1 cellular context compared by ENCODE assay signal in the genomic region with DNA sequence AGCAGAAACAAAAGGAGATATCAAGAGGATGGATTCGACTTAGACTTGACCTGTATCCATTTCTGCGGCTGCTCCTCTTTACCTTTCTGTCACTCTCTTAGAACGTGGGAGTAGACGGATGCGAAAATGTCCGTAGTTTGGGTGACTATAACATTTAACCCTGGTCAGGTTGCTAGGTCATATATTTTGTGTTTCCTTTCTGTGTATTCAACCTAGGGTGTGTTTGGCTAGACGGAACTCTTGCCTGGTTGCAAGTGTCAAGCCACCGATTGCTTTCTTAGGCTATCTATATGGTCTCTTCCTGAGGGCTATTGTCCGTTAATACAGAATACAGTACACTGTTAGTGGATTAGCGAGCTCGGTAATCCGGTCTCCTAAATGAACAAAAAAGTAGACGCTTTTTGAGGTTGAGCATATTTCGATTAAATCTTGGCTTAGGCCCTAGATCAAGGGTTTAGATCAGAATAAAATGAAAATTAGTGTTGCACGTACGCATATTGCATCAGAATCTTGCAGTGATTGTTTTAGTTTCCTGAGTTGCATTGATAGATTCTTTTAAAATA.
TF ChIP-seq lines count a peak whose summit lies in the region.

No MANE protein-coding gene starts in this region.

TF ChIP-seq in K562, 482 proteins besides CTCF, POLR2A, EP300 and RAD21 (continues in another document):
- TF ChIP-seq, protein P1, sequence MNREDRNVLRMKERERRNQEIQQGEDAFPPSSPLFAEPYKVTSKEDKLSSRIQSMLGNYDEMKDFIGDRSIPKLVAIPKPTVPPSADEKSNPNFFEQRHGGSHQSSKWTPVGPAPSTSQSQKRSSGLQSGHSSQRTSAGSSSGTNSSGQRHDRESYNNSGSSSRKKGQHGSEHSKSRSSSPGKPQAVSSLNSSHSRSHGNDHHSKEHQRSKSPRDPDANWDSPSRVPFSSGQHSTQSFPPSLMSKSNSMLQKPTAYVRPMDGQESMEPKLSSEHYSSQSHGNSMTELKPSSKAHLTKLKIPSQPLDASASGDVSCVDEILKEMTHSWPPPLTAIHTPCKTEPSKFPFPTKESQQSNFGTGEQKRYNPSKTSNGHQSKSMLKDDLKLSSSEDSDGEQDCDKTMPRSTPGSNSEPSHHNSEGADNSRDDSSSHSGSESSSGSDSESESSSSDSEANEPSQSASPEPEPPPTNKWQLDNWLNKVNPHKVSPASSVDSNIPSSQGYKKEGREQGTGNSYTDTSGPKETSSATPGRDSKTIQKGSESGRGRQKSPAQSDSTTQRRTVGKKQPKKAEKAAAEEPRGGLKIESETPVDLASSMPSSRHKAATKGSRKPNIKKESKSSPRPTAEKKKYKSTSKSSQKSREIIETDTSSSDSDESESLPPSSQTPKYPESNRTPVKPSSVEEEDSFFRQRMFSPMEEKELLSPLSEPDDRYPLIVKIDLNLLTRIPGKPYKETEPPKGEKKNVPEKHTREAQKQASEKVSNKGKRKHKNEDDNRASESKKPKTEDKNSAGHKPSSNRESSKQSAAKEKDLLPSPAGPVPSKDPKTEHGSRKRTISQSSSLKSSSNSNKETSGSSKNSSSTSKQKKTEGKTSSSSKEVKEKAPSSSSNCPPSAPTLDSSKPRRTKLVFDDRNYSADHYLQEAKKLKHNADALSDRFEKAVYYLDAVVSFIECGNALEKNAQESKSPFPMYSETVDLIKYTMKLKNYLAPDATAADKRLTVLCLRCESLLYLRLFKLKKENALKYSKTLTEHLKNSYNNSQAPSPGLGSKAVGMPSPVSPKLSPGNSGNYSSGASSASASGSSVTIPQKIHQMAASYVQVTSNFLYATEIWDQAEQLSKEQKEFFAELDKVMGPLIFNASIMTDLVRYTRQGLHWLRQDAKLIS (CRISPR knock-in tag; IDR thresholded peaks at IDR 0.05): no peak
- TF ChIP-seq, protein P2, sequence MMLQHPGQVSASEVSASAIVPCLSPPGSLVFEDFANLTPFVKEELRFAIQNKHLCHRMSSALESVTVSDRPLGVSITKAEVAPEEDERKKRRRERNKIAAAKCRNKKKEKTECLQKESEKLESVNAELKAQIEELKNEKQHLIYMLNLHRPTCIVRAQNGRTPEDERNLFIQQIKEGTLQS (IDR thresholded peaks at IDR 0.05): peak; percentile 49; the same call in 1 of the 2 replicates
- TF ChIP-seq, protein P2 (CRISPR knock-in tag; conservative IDR thresholded peaks at IDR 0.05): no peak
- TF ChIP-seq, protein P3, sequence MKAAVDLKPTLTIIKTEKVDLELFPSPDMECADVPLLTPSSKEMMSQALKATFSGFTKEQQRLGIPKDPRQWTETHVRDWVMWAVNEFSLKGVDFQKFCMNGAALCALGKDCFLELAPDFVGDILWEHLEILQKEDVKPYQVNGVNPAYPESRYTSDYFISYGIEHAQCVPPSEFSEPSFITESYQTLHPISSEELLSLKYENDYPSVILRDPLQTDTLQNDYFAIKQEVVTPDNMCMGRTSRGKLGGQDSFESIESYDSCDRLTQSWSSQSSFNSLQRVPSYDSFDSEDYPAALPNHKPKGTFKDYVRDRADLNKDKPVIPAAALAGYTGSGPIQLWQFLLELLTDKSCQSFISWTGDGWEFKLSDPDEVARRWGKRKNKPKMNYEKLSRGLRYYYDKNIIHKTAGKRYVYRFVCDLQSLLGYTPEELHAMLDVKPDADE (conservative IDR thresholded peaks at IDR 0.05; ENCODE audit: control insufficient read depth, low read depth, low read length): no peak
- TF ChIP-seq CXXC5 (CRISPR knock-in tag; IDR thresholded peaks at IDR 0.05) (peak; percentile 27; the same call in 1 of the 2 replicates), ZNF3 (CRISPR knock-in tag; IDR thresholded peaks at IDR 0.05) (no peak), ARNT (IDR thresholded peaks at IDR 0.05) (no peak), FOXK1 (CRISPR knock-in tag; IDR thresholded peaks at IDR 0.05; ENCODE audit: borderline replicate concordance) (no peak), RBM14 (IDR thresholded peaks at IDR 0.05; ENCODE audit: borderline replicate concordance, insufficient read depth, low read depth, low read length) (no peak), CEBPG (CRISPR knock-in tag; IDR thresholded peaks at IDR 0.05) (no peak; the same call in 1 of the 2 replicates), CEBPG (tag; conservative IDR thresholded peaks at IDR 0.05 in 1 of 2, IDR thresholded peaks at IDR 0.05 in 1 of 2) (peak; percentile 77 to 84), RB1 (IDR thresholded peaks at IDR 0.05; ENCODE audit: low read depth) (no peak), RNF2 (IDR thresholded peaks at IDR 0.05) (no peak), RBBP5 (IDR thresholded peaks at IDR 0.05; ENCODE audit: borderline replicate concordance, insufficient read depth, low read length, poor library complexity, severe bottlenecking) (peak; percentile 7), SMARCE1 (IDR thresholded peaks at IDR 0.05) (no peak), ZNF23 (CRISPR knock-in tag; IDR thresholded peaks at IDR 0.05) (no peak), POLR2B (IDR thresholded peaks at IDR 0.05; ENCODE audit: low read depth, partially characterized antibody) (no peak), ZNF12 (CRISPR knock-in tag; IDR thresholded peaks at IDR 0.05) (no peak), MTA3 (IDR thresholded peaks at IDR 0.05; ENCODE audit: borderline replicate concordance) (no peak), MBD2 (IDR thresholded peaks at IDR 0.05; ENCODE audit: borderline replicate concordance, low read depth) (no peak), BRF1 (IDR thresholded peaks at IDR 0.05; ENCODE audit: borderline replicate concordance, extremely low read depth, insufficient read length) (no peak), ESRRA (IDR thresholded peaks at IDR 0.05; ENCODE audit: borderline replicate concordance, low read depth) (no peak)
- TF ChIP-seq, protein P4, sequence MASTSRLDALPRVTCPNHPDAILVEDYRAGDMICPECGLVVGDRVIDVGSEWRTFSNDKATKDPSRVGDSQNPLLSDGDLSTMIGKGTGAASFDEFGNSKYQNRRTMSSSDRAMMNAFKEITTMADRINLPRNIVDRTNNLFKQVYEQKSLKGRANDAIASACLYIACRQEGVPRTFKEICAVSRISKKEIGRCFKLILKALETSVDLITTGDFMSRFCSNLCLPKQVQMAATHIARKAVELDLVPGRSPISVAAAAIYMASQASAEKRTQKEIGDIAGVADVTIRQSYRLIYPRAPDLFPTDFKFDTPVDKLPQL (IDR thresholded peaks at IDR 0.05; ENCODE audit: extremely low read depth, insufficient read length): no peak
- TF ChIP-seq, protein P5, sequence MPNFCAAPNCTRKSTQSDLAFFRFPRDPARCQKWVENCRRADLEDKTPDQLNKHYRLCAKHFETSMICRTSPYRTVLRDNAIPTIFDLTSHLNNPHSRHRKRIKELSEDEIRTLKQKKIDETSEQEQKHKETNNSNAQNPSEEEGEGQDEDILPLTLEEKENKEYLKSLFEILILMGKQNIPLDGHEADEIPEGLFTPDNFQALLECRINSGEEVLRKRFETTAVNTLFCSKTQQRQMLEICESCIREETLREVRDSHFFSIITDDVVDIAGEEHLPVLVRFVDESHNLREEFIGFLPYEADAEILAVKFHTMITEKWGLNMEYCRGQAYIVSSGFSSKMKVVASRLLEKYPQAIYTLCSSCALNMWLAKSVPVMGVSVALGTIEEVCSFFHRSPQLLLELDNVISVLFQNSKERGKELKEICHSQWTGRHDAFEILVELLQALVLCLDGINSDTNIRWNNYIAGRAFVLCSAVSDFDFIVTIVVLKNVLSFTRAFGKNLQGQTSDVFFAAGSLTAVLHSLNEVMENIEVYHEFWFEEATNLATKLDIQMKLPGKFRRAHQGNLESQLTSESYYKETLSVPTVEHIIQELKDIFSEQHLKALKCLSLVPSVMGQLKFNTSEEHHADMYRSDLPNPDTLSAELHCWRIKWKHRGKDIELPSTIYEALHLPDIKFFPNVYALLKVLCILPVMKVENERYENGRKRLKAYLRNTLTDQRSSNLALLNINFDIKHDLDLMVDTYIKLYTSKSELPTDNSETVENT (CRISPR knock-in tag; IDR thresholded peaks at IDR 0.05): no peak
- TF ChIP-seq, protein P6, sequence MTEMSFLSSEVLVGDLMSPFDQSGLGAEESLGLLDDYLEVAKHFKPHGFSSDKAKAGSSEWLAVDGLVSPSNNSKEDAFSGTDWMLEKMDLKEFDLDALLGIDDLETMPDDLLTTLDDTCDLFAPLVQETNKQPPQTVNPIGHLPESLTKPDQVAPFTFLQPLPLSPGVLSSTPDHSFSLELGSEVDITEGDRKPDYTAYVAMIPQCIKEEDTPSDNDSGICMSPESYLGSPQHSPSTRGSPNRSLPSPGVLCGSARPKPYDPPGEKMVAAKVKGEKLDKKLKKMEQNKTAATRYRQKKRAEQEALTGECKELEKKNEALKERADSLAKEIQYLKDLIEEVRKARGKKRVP (CRISPR knock-in tag; IDR thresholded peaks at IDR 0.05): 0 out of 2 replicates have a peak, but pooled peaks have one; percentile 58
- TF ChIP-seq, protein P7, sequence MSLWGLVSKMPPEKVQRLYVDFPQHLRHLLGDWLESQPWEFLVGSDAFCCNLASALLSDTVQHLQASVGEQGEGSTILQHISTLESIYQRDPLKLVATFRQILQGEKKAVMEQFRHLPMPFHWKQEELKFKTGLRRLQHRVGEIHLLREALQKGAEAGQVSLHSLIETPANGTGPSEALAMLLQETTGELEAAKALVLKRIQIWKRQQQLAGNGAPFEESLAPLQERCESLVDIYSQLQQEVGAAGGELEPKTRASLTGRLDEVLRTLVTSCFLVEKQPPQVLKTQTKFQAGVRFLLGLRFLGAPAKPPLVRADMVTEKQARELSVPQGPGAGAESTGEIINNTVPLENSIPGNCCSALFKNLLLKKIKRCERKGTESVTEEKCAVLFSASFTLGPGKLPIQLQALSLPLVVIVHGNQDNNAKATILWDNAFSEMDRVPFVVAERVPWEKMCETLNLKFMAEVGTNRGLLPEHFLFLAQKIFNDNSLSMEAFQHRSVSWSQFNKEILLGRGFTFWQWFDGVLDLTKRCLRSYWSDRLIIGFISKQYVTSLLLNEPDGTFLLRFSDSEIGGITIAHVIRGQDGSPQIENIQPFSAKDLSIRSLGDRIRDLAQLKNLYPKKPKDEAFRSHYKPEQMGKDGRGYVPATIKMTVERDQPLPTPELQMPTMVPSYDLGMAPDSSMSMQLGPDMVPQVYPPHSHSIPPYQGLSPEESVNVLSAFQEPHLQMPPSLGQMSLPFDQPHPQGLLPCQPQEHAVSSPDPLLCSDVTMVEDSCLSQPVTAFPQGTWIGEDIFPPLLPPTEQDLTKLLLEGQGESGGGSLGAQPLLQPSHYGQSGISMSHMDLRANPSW (CRISPR knock-in tag; IDR thresholded peaks at IDR 0.05): no peak
- TF ChIP-seq, protein P8, sequence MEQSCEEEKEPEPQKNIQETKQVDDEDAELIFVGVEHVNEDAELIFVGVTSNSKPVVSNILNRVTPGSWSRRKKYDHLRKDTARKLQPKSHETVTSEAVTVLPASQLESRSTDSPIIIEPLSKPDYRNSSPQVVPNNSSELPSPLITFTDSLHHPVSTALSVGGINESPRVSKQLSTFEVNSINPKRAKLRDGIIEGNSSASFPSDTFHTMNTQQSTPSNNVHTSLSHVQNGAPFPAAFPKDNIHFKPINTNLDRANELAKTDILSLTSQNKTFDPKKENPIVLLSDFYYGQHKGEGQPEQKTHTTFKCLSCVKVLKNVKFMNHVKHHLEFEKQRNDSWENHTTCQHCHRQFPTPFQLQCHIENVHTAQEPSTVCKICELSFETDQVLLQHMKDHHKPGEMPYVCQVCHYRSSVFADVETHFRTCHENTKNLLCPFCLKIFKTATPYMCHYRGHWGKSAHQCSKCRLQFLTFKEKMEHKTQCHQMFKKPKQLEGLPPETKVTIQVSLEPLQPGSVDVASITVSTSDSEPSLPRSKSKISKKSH (CRISPR knock-in tag; IDR thresholded peaks at IDR 0.05): no peak
- TF ChIP-seq, protein P9, sequence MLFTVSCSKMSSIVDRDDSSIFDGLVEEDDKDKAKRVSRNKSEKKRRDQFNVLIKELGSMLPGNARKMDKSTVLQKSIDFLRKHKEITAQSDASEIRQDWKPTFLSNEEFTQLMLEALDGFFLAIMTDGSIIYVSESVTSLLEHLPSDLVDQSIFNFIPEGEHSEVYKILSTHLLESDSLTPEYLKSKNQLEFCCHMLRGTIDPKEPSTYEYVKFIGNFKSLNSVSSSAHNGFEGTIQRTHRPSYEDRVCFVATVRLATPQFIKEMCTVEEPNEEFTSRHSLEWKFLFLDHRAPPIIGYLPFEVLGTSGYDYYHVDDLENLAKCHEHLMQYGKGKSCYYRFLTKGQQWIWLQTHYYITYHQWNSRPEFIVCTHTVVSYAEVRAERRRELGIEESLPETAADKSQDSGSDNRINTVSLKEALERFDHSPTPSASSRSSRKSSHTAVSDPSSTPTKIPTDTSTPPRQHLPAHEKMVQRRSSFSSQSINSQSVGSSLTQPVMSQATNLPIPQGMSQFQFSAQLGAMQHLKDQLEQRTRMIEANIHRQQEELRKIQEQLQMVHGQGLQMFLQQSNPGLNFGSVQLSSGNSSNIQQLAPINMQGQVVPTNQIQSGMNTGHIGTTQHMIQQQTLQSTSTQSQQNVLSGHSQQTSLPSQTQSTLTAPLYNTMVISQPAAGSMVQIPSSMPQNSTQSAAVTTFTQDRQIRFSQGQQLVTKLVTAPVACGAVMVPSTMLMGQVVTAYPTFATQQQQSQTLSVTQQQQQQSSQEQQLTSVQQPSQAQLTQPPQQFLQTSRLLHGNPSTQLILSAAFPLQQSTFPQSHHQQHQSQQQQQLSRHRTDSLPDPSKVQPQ (CRISPR knock-in tag; IDR thresholded peaks at IDR 0.05; ENCODE audit: borderline replicate concordance): no peak
- TF ChIP-seq, protein P10, sequence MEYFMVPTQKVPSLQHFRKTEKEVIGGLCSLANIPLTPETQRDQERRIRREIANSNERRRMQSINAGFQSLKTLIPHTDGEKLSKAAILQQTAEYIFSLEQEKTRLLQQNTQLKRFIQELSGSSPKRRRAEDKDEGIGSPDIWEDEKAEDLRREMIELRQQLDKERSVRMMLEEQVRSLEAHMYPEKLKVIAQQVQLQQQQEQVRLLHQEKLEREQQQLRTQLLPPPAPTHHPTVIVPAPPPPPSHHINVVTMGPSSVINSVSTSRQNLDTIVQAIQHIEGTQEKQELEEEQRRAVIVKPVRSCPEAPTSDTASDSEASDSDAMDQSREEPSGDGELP (CRISPR knock-in tag; IDR thresholded peaks at IDR 0.05; ENCODE audit: borderline replicate concordance): no peak
- TF ChIP-seq, protein P11, sequence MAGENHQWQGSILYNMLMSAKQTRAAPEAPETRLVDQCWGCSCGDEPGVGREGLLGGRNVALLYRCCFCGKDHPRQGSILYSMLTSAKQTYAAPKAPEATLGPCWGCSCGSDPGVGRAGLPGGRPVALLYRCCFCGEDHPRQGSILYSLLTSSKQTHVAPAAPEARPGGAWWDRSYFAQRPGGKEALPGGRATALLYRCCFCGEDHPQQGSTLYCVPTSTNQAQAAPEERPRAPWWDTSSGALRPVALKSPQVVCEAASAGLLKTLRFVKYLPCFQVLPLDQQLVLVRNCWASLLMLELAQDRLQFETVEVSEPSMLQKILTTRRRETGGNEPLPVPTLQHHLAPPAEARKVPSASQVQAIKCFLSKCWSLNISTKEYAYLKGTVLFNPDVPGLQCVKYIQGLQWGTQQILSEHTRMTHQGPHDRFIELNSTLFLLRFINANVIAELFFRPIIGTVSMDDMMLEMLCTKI (IDR thresholded peaks at IDR 0.05; ENCODE audit: partially characterized antibody): no peak
